ENCODE assay signal across 8 cellular contexts in genomic region chr1:226827458-226827857, GRCh38. TPM values are rescaled to one million over a fixed set of nuclear protein-coding genes. Genes with fewer than 3 reads are reported as not detected.
DNase-seq lines count a peak whose midpoint lies in the region; ATAC-seq and TF ChIP-seq lines count a peak whose summit lies in the region.

No MANE protein-coding gene starts in this region.

- ATAC-seq in activated CD4-positive, alpha-beta T cell treated with anti-CD3 and anti-CD28 coated beads for 36 hours = peak; percentile 28
- no peak for ATAC-seq in HG03039 (IDR thresholded peaks at IDR 0.05; ENCODE audit: unreplicated experiment)

- no peaks in the 10 kb centered on the region for H3K27me3 Mint-ChIP-seq in activated CD4-positive, alpha-beta T cell treated with anti-CD3 and anti-CD28 coated beads for 36 hours
- no peaks in the 10 kb centered on the region for H3K27me3 Mint-ChIP-seq in activated naive CD8-positive, alpha-beta T cell treated with anti-CD3 and anti-CD28 coated beads for 36 hours

- no peaks in the 10 kb centered on the region for H3K36me3 ChIP-seq in thymus (ENCODE audit: control insufficient read depth, insufficient read depth)

- DNase-seq in activated CD4-positive, alpha-beta T cell treated with anti-CD3 and anti-CD28 coated beads for 36 hours = peak; percentile 47
- no peak for DNase-seq in activated CD4-positive, alpha-beta T cell treated with anti-CD3 and anti-CD28 coated beads, Interleukin-2, amount 50 U/mL, for 4 hours
- peak; percentile 17 for DNase-seq in activated naive CD8-positive, alpha-beta T cell treated with anti-CD3 and anti-CD28 coated beads for 36 hours
- DNase-seq in lower leg skin (ENCODE audit: low spot score in 2 of 2) (peak; percentile 77 to 96), NCI-H1436 treated with DMSO at 0.1 percent for 48 hours (lab: John Stamatoyannopoulos, UW) (no peak), SK-N-DZ (ENCODE audit: low spot score) (no peak)

- intact Hi-C loops in activated CD4-positive, alpha-beta T cell treated with anti-CD3 and anti-CD28 coated beads for 36 hours (cut with DNase I, micrococcal nuclease) = loop anchor here (5.0 kb wide), 3 partner anchors 70 to 280 kb away; partner anchors contain the start of gene STUM (in 1 of the 2)
- intact Hi-C loops in lower leg skin (cut with DNase I; ENCODE audit: low total_unique reads) = loop anchor here (5.0 to 10.0 kb wide), 3 partner anchors 93 to 205 kb away; partner anchors contain the start of gene ITPKB

- peaks cover 41% of the 10 kb centered on the region for H3K4me1 Mint-ChIP-seq in activated CD4-positive, alpha-beta T cell treated with anti-CD3 and anti-CD28 coated beads for 36 hours
- H3K4me1 Mint-ChIP-seq in activated naive CD8-positive, alpha-beta T cell treated with anti-CD3 and anti-CD28 coated beads for 36 hours = peaks cover 32% of the 10 kb centered on the region

- H3K4me3 Mint-ChIP-seq in activated CD4-positive, alpha-beta T cell treated with anti-CD3 and anti-CD28 coated beads for 36 hours = peak overlapping the region; percentile 44
- H3K4me3 Mint-ChIP-seq in activated naive CD8-positive, alpha-beta T cell treated with anti-CD3 and anti-CD28 coated beads for 36 hours = peak overlapping the region; percentile 70

- peak overlapping the region; percentile 94 for H3K27ac Mint-ChIP-seq in activated CD4-positive, alpha-beta T cell treated with anti-CD3 and anti-CD28 coated beads for 36 hours
- H3K27ac Mint-ChIP-seq in activated naive CD8-positive, alpha-beta T cell treated with anti-CD3 and anti-CD28 coated beads for 36 hours = peak overlapping the region; percentile 94

- no peaks in the 10 kb centered on the region for H3K9me3 Mint-ChIP-seq in activated CD4-positive, alpha-beta T cell treated with anti-CD3 and anti-CD28 coated beads for 36 hours (ENCODE audit: low read depth)
- no peaks in the 10 kb centered on the region for H3K9me3 Mint-ChIP-seq in activated naive CD8-positive, alpha-beta T cell treated with anti-CD3 and anti-CD28 coated beads for 36 hours

- POLR2A ChIA-PET in activated CD4-positive, alpha-beta T cell treated with anti-CD3 and anti-CD28 coated beads for 36 hours (lab: Charles Lee) = interaction anchor here (0.7 kb wide), 1 partner anchor 122 kb away, joined by 6 read pairs; no protein-coding TSS in a partner anchor

- no peak for TF ChIP-seq CTCF in lower leg skin (IDR thresholded peaks at IDR 0.05)

- H3K27ac ChIP-seq in thymus (ENCODE audit: low read depth) = peak overlapping the region; percentile 61

- H3K4me3 ChIP-seq in lower leg skin (ENCODE audit: low read depth, poor library complexity, severe bottlenecking) = no peak overlapping the region
- no peak overlapping the region for H3K4me3 ChIP-seq in thymus (ENCODE audit: low read length)

- no peaks in the 10 kb centered on the region for H3K36me3 Mint-ChIP-seq in activated CD4-positive, alpha-beta T cell treated with anti-CD3 and anti-CD28 coated beads for 36 hours (ENCODE audit: low read depth)
- no peaks in the 10 kb centered on the region for H3K36me3 Mint-ChIP-seq in activated naive CD8-positive, alpha-beta T cell treated with anti-CD3 and anti-CD28 coated beads for 36 hours

- no peaks in the 10 kb centered on the region for H3K9me3 ChIP-seq in thymus (ENCODE audit: control insufficient read depth)

- peaks cover 12% of the 10 kb centered on the region for H3K4me1 ChIP-seq in thymus (ENCODE audit: control insufficient read depth, insufficient read depth, low read length)

- no peaks in the 10 kb centered on the region for H3K27me3 ChIP-seq in thymus (ENCODE audit: control insufficient read depth, insufficient read depth)

- CTCF ChIA-PET in activated CD4-positive, alpha-beta T cell treated with anti-CD3 and anti-CD28 coated beads for 36 hours (lab: Charles Lee) = interaction anchor here (0.7 to 5.7 kb wide), 14 partner anchors 11 to 280 kb away, joined by 3 to 43 read pairs (median 5); no protein-coding TSS in a partner anchor

- no peak for TF ChIP-seq POLR2A in lower leg skin (IDR thresholded peaks at IDR 0.05)

- WGBS in lower leg skin, 2 donors = 13 to 17% methylated on average over 11 of the region's 11 CpGs
- 74% methylated on average over 11 of the region's 11 CpGs for WGBS in thymus

RNA-seq across cellular contexts. Expression of gene PSEN2, which starts 43.0 kb away (rescaled TPM):
- 1 to 10 TPM; 2.2 to 3.2 TPM for total RNA-seq in activated CD4-positive, alpha-beta T cell treated with anti-CD3 and anti-CD28 coated beads for 36 hours
- total RNA-seq in activated naive CD8-positive, alpha-beta T cell treated with anti-CD3 and anti-CD28 coated beads for 36 hours = 1 to 10 TPM; 3.9 to 4.6 TPM
- total RNA-seq in lower leg skin = 10 to 100 TPM; 10.9 to 36.0 (median 23.2) TPM
- 7.5 TPM for polyA plus RNA-seq in thymus
- polyA plus RNA-seq in SK-N-DZ (2014; cell fraction: cytosol; rRNA removed) = 11.5 and 13.5 TPM in 2 replicates
- polyA plus RNA-seq in SK-N-DZ (2014; cell fraction: nucleus; rRNA removed) = 20.4 and 21.9 TPM in 2 replicates

Comparison
In these comparisons a context has a peak if more than half of its experiments do, and no peak if none do; other contexts are left out.
1. DNase-seq: peak in activated CD4-positive, alpha-beta T cell treated with anti-CD3 and anti-CD28 coated beads for 36 hours (single experiment), activated naive CD8-positive, alpha-beta T cell treated with anti-CD3 and anti-CD28 coated beads for 36 hours (single experiment) and lower leg skin (2 of 2); none in activated CD4-positive, alpha-beta T cell treated with anti-CD3 and anti-CD28 coated beads, Interleukin-2, amount 50 U/mL, for 4 hours (0 of 2), NCI-H1436 treated with DMSO at 0.1 percent for 48 hours (single experiment) and SK-N-DZ (single experiment).